8 cellular contexts compared by ENCODE assay signal in the genomic region with DNA sequence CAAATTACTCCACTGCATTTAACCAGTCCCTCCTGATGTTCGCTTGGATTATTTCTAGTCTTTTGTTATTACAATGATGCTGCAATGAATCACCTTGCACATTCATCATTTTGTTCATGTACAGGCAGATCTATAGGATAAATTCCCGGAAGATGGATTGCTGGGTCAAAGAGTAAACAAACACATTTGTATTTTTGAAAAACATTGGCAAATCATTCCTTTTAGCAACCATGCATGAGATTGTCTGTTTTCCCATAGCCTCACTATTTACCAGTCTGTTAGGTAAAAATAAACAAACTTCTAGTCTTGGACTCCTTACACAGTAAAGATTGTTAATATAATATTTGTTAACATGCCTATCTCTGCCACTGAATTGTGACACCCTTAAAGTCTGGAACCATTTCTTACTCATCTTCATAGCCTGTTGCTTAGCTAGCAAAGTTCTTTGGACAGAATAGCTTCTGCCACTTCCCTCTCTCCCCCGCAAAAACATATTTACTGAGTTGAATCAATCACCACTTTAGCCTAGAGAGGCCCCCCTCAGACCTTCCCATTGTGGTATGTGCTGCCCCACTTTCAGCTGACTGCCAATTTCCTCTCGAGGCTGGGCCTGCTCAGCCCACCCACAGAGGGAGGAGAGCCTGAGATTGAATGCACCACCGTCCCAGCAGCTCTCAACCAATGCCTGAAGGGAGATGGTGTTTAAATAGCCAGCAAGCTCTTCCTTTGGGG.
A peak's percentile ranks its signal among the peaks of the same experiment; 100 is the strongest.
DNase-seq lines count a peak whose midpoint lies in the region; ATAC-seq and TF ChIP-seq lines count a peak whose summit lies in the region.

No MANE protein-coding gene starts in this region.

- no peaks in the 10 kb centered on the region for H3K9me3 Mint-ChIP-seq in activated T-cell treated with anti-CD3 and anti-CD28 coated beads, Interleukin-2, amount 50 U/mL, for 24 hours
- H3K9me3 Mint-ChIP-seq in stimulated activated naive CD8-positive, alpha-beta T cell treated with anti-CD3 and anti-CD28 coated beads, Interleukin-15, amount 100 ng/mL, for 72 hours, result no peaks in the 10 kb centered on the region

- H3K27me3 Mint-ChIP-seq in activated T-cell treated with anti-CD3 and anti-CD28 coated beads, Interleukin-2, amount 50 U/mL, for 24 hours, result peaks cover 38% of the 10 kb centered on the region
- no peaks in the 10 kb centered on the region for H3K27me3 Mint-ChIP-seq in stimulated activated naive CD8-positive, alpha-beta T cell treated with anti-CD3 and anti-CD28 coated beads, Interleukin-15, amount 100 ng/mL, for 72 hours

- peaks cover 12% of the 10 kb centered on the region for H3K4me1 Mint-ChIP-seq in activated T-cell treated with anti-CD3 and anti-CD28 coated beads, Interleukin-2, amount 50 U/mL, for 24 hours (ENCODE audit: low read depth)
- H3K4me1 Mint-ChIP-seq in stimulated activated naive CD8-positive, alpha-beta T cell treated with anti-CD3 and anti-CD28 coated beads, Interleukin-15, amount 100 ng/mL, for 72 hours, result peaks cover 18% of the 10 kb centered on the region

- H3K27ac Mint-ChIP-seq in activated T-cell treated with anti-CD3 and anti-CD28 coated beads, Interleukin-2, amount 50 U/mL, for 24 hours, result no peak overlapping the region
- no peak overlapping the region for H3K27ac Mint-ChIP-seq in stimulated activated naive CD8-positive, alpha-beta T cell treated with anti-CD3 and anti-CD28 coated beads, Interleukin-15, amount 100 ng/mL, for 72 hours

- no peak overlapping the region for H3K4me3 Mint-ChIP-seq in activated T-cell treated with anti-CD3 and anti-CD28 coated beads, Interleukin-2, amount 50 U/mL, for 24 hours
- peak overlapping the region in 1 of 2 donors; percentile 22 for H3K4me3 Mint-ChIP-seq in stimulated activated naive CD8-positive, alpha-beta T cell treated with anti-CD3 and anti-CD28 coated beads, Interleukin-15, amount 100 ng/mL, for 72 hours

- DNase-seq in activated T-cell treated with anti-CD3 and anti-CD28 coated beads for 48 hours (ENCODE audit: low read depth), result peak; percentile 3
- DNase-seq in activated T-cell treated with anti-CD3 and anti-CD28 coated beads, Interleukin-2, amount 50 U/mL, for 24 hours, result no peak
- DNase-seq in glomerular visceral epithelial cell (ENCODE audit: extremely low spot score), result peak; percentile 72
- peak; percentile 3 to 33 for DNase-seq in stimulated activated naive CD8-positive, alpha-beta T cell treated with anti-CD3 and anti-CD28 coated beads, Interleukin-15, amount 100 ng/mL, for 72 hours
- no peak for DNase-seq in NCI-H2171 (lab: John Stamatoyannopoulos, UW)

- no peaks in the 10 kb centered on the region for H3K36me3 Mint-ChIP-seq in activated T-cell treated with anti-CD3 and anti-CD28 coated beads, Interleukin-2, amount 50 U/mL, for 24 hours (ENCODE audit: low read depth)

- ATAC-seq in SK-N-SH treated with all-trans-retinoic acid at 6 μM for 48 hours (peak; percentile 58), GM21447 (IDR thresholded peaks at IDR 0.05; ENCODE audit: unreplicated experiment) (no peak), GM19455 (IDR thresholded peaks at IDR 0.05; ENCODE audit: unreplicated experiment) (no peak)
- peak; percentile 92 for ATAC-seq in stimulated activated naive CD8-positive, alpha-beta T cell treated with anti-CD3 and anti-CD28 coated beads, Interleukin-15, amount 100 ng/mL, for 72 hours

TF ChIP-seq in SK-N-SH treated with all-trans-retinoic acid at 6 μM for 48 hours, 23 proteins besides CTCF, POLR2A, EP300 and RAD21 (continues in another document):
- no peak for TF ChIP-seq TOX (CRISPR knock-in tag; IDR thresholded peaks at IDR 0.05; ENCODE audit: borderline replicate concordance)
- TF ChIP-seq TCF4 (CRISPR knock-in tag; IDR thresholded peaks at IDR 0.05; ENCODE audit: borderline replicate concordance), result no peak
- TF ChIP-seq, protein P1, sequence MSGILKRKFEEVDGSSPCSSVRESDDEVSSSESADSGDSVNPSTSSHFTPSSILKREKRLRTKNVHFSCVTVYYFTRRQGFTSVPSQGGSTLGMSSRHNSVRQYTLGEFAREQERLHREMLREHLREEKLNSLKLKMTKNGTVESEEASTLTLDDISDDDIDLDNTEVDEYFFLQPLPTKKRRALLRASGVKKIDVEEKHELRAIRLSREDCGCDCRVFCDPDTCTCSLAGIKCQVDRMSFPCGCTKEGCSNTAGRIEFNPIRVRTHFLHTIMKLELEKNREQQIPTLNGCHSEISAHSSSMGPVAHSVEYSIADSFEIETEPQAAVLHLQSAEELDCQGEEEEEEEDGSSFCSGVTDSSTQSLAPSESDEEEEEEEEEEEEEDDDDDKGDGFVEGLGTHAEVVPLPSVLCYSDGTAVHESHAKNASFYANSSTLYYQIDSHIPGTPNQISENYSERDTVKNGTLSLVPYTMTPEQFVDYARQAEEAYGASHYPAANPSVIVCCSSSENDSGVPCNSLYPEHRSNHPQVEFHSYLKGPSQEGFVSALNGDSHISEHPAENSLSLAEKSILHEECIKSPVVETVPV (CRISPR knock-in tag; IDR thresholded peaks at IDR 0.05), result no peak
- TF ChIP-seq ESRRG (CRISPR knock-in tag; IDR thresholded peaks at IDR 0.05), result no peak
- TF ChIP-seq ZNF565 (CRISPR knock-in tag; conservative IDR thresholded peaks at IDR 0.05; ENCODE audit: low read depth), result no peak
- no peak for TF ChIP-seq RARB (CRISPR knock-in tag; IDR thresholded peaks at IDR 0.05)
- no peak for TF ChIP-seq ZFP30 (CRISPR knock-in tag; IDR thresholded peaks at IDR 0.05)
- no peak for TF ChIP-seq ISL1 (CRISPR knock-in tag; IDR thresholded peaks at IDR 0.05)
- TF ChIP-seq, protein P2, sequence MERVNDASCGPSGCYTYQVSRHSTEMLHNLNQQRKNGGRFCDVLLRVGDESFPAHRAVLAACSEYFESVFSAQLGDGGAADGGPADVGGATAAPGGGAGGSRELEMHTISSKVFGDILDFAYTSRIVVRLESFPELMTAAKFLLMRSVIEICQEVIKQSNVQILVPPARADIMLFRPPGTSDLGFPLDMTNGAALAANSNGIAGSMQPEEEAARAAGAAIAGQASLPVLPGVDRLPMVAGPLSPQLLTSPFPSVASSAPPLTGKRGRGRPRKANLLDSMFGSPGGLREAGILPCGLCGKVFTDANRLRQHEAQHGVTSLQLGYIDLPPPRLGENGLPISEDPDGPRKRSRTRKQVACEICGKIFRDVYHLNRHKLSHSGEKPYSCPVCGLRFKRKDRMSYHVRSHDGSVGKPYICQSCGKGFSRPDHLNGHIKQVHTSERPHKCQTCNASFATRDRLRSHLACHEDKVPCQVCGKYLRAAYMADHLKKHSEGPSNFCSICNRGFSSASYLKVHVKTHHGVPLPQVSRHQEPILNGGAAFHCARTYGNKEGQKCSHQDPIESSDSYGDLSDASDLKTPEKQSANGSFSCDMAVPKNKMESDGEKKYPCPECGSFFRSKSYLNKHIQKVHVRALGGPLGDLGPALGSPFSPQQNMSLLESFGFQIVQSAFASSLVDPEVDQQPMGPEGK (CRISPR knock-in tag; IDR thresholded peaks at IDR 0.05; ENCODE audit: borderline replicate concordance), result no peak
- TF ChIP-seq, protein P3, sequence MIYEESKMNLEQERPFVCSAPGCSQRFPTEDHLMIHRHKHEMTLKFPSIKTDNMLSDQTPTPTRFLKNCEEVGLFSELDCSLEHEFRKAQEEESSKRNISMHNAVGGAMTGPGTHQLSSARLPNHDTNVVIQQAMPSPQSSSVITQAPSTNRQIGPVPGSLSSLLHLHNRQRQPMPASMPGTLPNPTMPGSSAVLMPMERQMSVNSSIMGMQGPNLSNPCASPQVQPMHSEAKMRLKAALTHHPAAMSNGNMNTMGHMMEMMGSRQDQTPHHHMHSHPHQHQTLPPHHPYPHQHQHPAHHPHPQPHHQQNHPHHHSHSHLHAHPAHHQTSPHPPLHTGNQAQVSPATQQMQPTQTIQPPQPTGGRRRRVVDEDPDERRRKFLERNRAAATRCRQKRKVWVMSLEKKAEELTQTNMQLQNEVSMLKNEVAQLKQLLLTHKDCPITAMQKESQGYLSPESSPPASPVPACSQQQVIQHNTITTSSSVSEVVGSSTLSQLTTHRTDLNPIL (CRISPR knock-in tag; IDR thresholded peaks at IDR 0.05; ENCODE audit: low read depth), result no peak
- TF ChIP-seq GLIS3 (CRISPR knock-in tag; IDR thresholded peaks at IDR 0.05), result no peak
- TF ChIP-seq ZC3H10 (CRISPR knock-in tag; IDR thresholded peaks at IDR 0.05), result no peak
- TF ChIP-seq, protein P4, sequence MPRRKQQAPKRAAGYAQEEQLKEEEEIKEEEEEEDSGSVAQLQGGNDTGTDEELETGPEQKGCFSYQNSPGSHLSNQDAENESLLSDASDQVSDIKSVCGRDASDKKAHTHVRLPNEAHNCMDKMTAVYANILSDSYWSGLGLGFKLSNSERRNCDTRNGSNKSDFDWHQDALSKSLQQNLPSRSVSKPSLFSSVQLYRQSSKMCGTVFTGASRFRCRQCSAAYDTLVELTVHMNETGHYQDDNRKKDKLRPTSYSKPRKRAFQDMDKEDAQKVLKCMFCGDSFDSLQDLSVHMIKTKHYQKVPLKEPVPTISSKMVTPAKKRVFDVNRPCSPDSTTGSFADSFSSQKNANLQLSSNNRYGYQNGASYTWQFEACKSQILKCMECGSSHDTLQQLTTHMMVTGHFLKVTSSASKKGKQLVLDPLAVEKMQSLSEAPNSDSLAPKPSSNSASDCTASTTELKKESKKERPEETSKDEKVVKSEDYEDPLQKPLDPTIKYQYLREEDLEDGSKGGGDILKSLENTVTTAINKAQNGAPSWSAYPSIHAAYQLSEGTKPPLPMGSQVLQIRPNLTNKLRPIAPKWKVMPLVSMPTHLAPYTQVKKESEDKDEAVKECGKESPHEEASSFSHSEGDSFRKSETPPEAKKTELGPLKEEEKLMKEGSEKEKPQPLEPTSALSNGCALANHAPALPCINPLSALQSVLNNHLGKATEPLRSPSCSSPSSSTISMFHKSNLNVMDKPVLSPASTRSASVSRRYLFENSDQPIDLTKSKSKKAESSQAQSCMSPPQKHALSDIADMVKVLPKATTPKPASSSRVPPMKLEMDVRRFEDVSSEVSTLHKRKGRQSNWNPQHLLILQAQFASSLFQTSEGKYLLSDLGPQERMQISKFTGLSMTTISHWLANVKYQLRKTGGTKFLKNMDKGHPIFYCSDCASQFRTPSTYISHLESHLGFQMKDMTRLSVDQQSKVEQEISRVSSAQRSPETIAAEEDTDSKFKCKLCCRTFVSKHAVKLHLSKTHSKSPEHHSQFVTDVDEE (CRISPR knock-in tag; IDR thresholded peaks at IDR 0.05), result no peak

Comparison
In these comparisons a context has a peak if more than half of its experiments do, and no peak if none do; other contexts are left out.
1. DNase-seq: peak in activated T-cell treated with anti-CD3 and anti-CD28 coated beads for 48 hours (single experiment), glomerular visceral epithelial cell (single experiment) and stimulated activated naive CD8-positive, alpha-beta T cell treated with anti-CD3 and anti-CD28 coated beads, Interleukin-15, amount 100 ng/mL, for 72 hours (2 of 2); none in activated T-cell treated with anti-CD3 and anti-CD28 coated beads, Interleukin-2, amount 50 U/mL, for 24 hours (single experiment) and NCI-H2171 (single experiment).
2. ATAC-seq: peak in SK-N-SH treated with all-trans-retinoic acid at 6 μM for 48 hours (single experiment) and stimulated activated naive CD8-positive, alpha-beta T cell treated with anti-CD3 and anti-CD28 coated beads, Interleukin-15, amount 100 ng/mL, for 72 hours (single experiment); none in GM21447 (single experiment) and GM19455 (single experiment).